Comparison of ENCODE assay signal across 8 cellular contexts in genomic region chr7:157271991-157272324, GRCh38.
A peak's percentile ranks its signal among the peaks of the same experiment; 100 is the strongest.
DNase-seq lines count a peak whose midpoint lies in the region; ATAC-seq and TF ChIP-seq lines count a peak whose summit lies in the region.

No MANE protein-coding gene starts in this region.

- TF ChIP-seq CTCF in gastroesophageal sphincter (IDR thresholded peaks at IDR 0.05): no peak
- no peak for TF ChIP-seq CTCF in progenitor cell of endocrine pancreas (IDR thresholded peaks at IDR 0.05; ENCODE audit: unreplicated experiment)

- H3K4ac ChIP-seq in mesendoderm (ENCODE audit: low read depth, low read length): no peak overlapping the region

- TF ChIP-seq EP300 in gastroesophageal sphincter (IDR thresholded peaks at IDR 0.05): no peak

- H3K9me3 ChIP-seq in gastroesophageal sphincter (no peaks in the 10 kb centered on the region), skeletal muscle tissue (ENCODE audit: control insufficient read depth in 3 of 3, low read length in 3 of 3) (no peaks in the 10 kb centered on the region)

- H4K5ac ChIP-seq in mesendoderm (ENCODE audit: low read length): no peak overlapping the region

- H2BK5ac ChIP-seq in mesendoderm (ENCODE audit: low read length): no peak overlapping the region

- no peak overlapping the region for H4K8ac ChIP-seq in mesendoderm (ENCODE audit: low read depth, low read length)

- no peak overlapping the region for H3K4me3 ChIP-seq in gastroesophageal sphincter
- H3K4me3 ChIP-seq in skeletal muscle tissue (ENCODE audit: low read length in 3 of 3): no peak overlapping the region
- H3K4me3 ChIP-seq in mesendoderm (ENCODE audit: low read length): no peak overlapping the region

- H2AK5ac ChIP-seq in mesendoderm (ENCODE audit: low read length): no peak overlapping the region

- H3K27ac ChIP-seq in gastroesophageal sphincter (peak overlapping the region; percentile 50 to 83 (median 74)), skeletal muscle tissue (ENCODE audit: low read depth, low read length) (peak overlapping the region; percentile 54), mesendoderm (ENCODE audit: low read depth, low read length) (no peak overlapping the region)

- no peaks in the 10 kb centered on the region for H3K79me2 ChIP-seq in mesendoderm (ENCODE audit: control insufficient read depth, insufficient read depth, low read length)

- peaks cover 2% of the 10 kb centered on the region for H3K27me3 ChIP-seq in gastroesophageal sphincter
- peaks cover 0 to 4% (median 0%) of the 10 kb centered on the region in 3 donors for H3K27me3 ChIP-seq in skeletal muscle tissue (ENCODE audit: control insufficient read depth in 3 of 3, insufficient read depth in 3 of 3, low read length in 3 of 3)
- H3K27me3 ChIP-seq in mesendoderm (ENCODE audit: insufficient read depth, low read length, poor library complexity): no peaks in the 10 kb centered on the region

- H3K23ac ChIP-seq in mesendoderm (ENCODE audit: low read length): no peak overlapping the region

- peaks cover 0 to 29% (median 10%) of the 10 kb centered on the region in 3 donors for H3K4me1 ChIP-seq in gastroesophageal sphincter
- H3K4me1 ChIP-seq in skeletal muscle tissue (ENCODE audit: control insufficient read depth in 3 of 3, insufficient read depth in 3 of 3, low read length in 3 of 3): peaks cover 17 to 23% (median 18%) of the 10 kb centered on the region in 3 donors
- H3K4me1 ChIP-seq in mesendoderm (ENCODE audit: control insufficient read depth, low read depth, low read length): no peaks in the 10 kb centered on the region

- TF ChIP-seq POLR2A in gastroesophageal sphincter (IDR thresholded peaks at IDR 0.05): no peak

- no peaks in the 10 kb centered on the region for H3K79me1 ChIP-seq in mesendoderm (ENCODE audit: low read length)

- peaks cover 7% of the 10 kb centered on the region for H3K4me1 Mint-ChIP-seq in progenitor cell of endocrine pancreas (ENCODE audit: low read depth)

- no peaks in the 10 kb centered on the region for H3K27me3 Mint-ChIP-seq in progenitor cell of endocrine pancreas

- H2BK15ac ChIP-seq in mesendoderm (replicated peaks; ENCODE audit: low read depth): no peak overlapping the region

- H2BK120ac ChIP-seq in mesendoderm (ENCODE audit: low read depth, low read length): no peak overlapping the region

- H3K27ac Mint-ChIP-seq in progenitor cell of endocrine pancreas: no peak overlapping the region

- no peaks in the 10 kb centered on the region for H3K9me3 Mint-ChIP-seq in progenitor cell of endocrine pancreas (ENCODE audit: low read depth)

- no peak overlapping the region for H3K4me2 ChIP-seq in mesendoderm (ENCODE audit: low read length)

- no peak overlapping the region for H3K56ac ChIP-seq in mesendoderm (ENCODE audit: low read length)

- WGBS in gastroesophageal sphincter (ENCODE audit: low coverage in 1 of 2), 2 donors: 20% methylated on average over 1 of the region's 9 CpGs; no CpG with 5 or more reads in 1 of the 2 donors
- WGBS in mesendoderm (ENCODE audit: extremely low coverage, insufficient coverage, low lambda C conversion rate): no CpG with 5 or more reads among the region's 9 CpGs

- no peak overlapping the region for H3K4me3 Mint-ChIP-seq in progenitor cell of endocrine pancreas (ENCODE audit: low read depth)

- H3K9ac ChIP-seq in skeletal muscle tissue (ENCODE audit: low read depth in 1 of 3, low read length in 3 of 3) (peak overlapping the region in 2 of 3 donors; percentile 43 to 62), mesendoderm (ENCODE audit: low read length) (no peak overlapping the region)

- H3K36me3 ChIP-seq in gastroesophageal sphincter: peaks cover 0 to 40% of the 10 kb centered on the region in 2 donors
- H3K36me3 ChIP-seq in skeletal muscle tissue (ENCODE audit: control insufficient read depth in 3 of 3, insufficient read depth in 3 of 3, low read length in 3 of 3): peaks cover 30 to 39% (median 31%) of the 10 kb centered on the region in 3 donors
- peaks cover 8% of the 10 kb centered on the region for H3K36me3 ChIP-seq in mesendoderm (ENCODE audit: control insufficient read depth, insufficient read depth, low read length)

- DNase-seq in RPMI7951 (ENCODE audit: low read depth) (peak; percentile 69), NAMALWA (ENCODE audit: low spot score) (no peak), progenitor cell of endocrine pancreas (ENCODE audit: low spot score, unreplicated experiment) (no peak), DMS79 treated with DMSO at 0.1 percent for 48 hours (lab: John Stamatoyannopoulos, UW) (no peak), mesendoderm (no peak)

- ATAC-seq in GM18868 (IDR thresholded peaks at IDR 0.05; ENCODE audit: unreplicated experiment) (peak; percentile 59), gastroesophageal sphincter (peak; percentile 87)

- H3K36me3 Mint-ChIP-seq in progenitor cell of endocrine pancreas (ENCODE audit: insufficient read depth): peaks cover 20% of the 10 kb centered on the region

- H3K18ac ChIP-seq in mesendoderm (ENCODE audit: low read length): no peak overlapping the region
